Comparison of ENCODE assay signal across 8 cellular contexts in genomic region chr9:36399980-36400331, GRCh38. TPM values are rescaled to one million over a fixed set of nuclear protein-coding genes. Genes with fewer than 3 reads are reported as not detected.
DNase-seq lines count a peak whose midpoint lies in the region; ATAC-seq and TF ChIP-seq lines count a peak whose summit lies in the region.

Gene RNF38, minus strand, starts transcription at chr9:36400269. Its CDS starts 161 bp downstream, at chr9:36400108.

- peak in 1 of 2 donors; percentile 22 for TF ChIP-seq RAD21 in liver (IDR thresholded peaks at IDR 0.05)

- H3K9ac ChIP-seq in Karpas-422 (ENCODE audit: low read length) (peak within 1 kb of the TSS; percentile 87), liver (ENCODE audit: low read depth in 1 of 2, low read length in 2 of 2) (peak within 1 kb of the TSS; percentile 85 to 89)

- H4K20me1 ChIP-seq in Karpas-422 (ENCODE audit: insufficient read depth, low read depth, low read length), result peaks cover 5% of the 10 kb centered on the region

- H3K4me3 ChIP-seq in AG09309 (ENCODE audit: control insufficient read depth, low read depth, low read length) (peak within 1 kb of the TSS; percentile 89), Karpas-422 (ENCODE audit: low read length) (peak within 1 kb of the TSS; percentile 77), cardiac fibroblast (replicated peaks in 1 of 2; ENCODE audit: low read depth in 2 of 2, low read length in 2 of 2) (peak within 1 kb of the TSS; percentile 82 to 88), liver (ENCODE audit: low read depth in 1 of 3, low read length in 3 of 3) (peak within 1 kb of the TSS; percentile 78 to 99 (median 96)), thoracic aorta (peak within 1 kb of the TSS; percentile 95)

- no peaks in the 10 kb centered on the region for H3K9me2 ChIP-seq in Karpas-422 (replicated peaks; ENCODE audit: insufficient read depth, low read length)

- WGBS in liver, result under 1% methylated on average over 12 of the region's 12 CpGs

- no peaks in the 10 kb centered on the region for H3K27me3 ChIP-seq in Karpas-422 (ENCODE audit: low read length)
- no peaks in the 10 kb centered on the region for H3K27me3 ChIP-seq in liver (ENCODE audit: control insufficient read depth in 4 of 4, insufficient read depth in 4 of 4, low read length in 3 of 4)
- H3K27me3 ChIP-seq in thoracic aorta (replicated peaks; ENCODE audit: insufficient read depth), result no peaks in the 10 kb centered on the region

- H3K27ac ChIP-seq in Karpas-422 (ENCODE audit: low read length) (peak within 1 kb of the TSS; percentile 77), liver (ENCODE audit: low read depth in 1 of 2, low read length in 2 of 2) (peak within 1 kb of the TSS; percentile 75 to 90), thoracic aorta (peak within 1 kb of the TSS; percentile 79 to 93)

- H3K79me2 ChIP-seq in Karpas-422 (ENCODE audit: low read length), result peaks cover 88% of the 10 kb centered on the region

- TF ChIP-seq CTCF in AG09309 (IDR thresholded peaks at IDR 0.05; ENCODE audit: control insufficient read depth, insufficient read depth, low read depth, low read length, missing control alignments), result no peak
- TF ChIP-seq CTCF in cardiac fibroblast (IDR thresholded peaks at IDR 0.05; ENCODE audit: low read depth, low read length), result no peak
- TF ChIP-seq CTCF in liver (IDR thresholded peaks at IDR 0.05; ENCODE audit: low read depth, low read length, missing input control), result no peak
- TF ChIP-seq CTCF in thoracic aorta (IDR thresholded peaks at IDR 0.05), result no peak

- H3K9me3 ChIP-seq in Karpas-422 (ENCODE audit: low read length) (no peaks in the 10 kb centered on the region), liver (ENCODE audit: control insufficient read depth in 4 of 4, low read length in 3 of 4) (no peaks in the 10 kb centered on the region), thoracic aorta (no peaks in the 10 kb centered on the region)

- H3K4me2 ChIP-seq in Karpas-422 (ENCODE audit: low read depth, low read length, poor library complexity, severe bottlenecking), result peak within 1 kb of the TSS; percentile 99

- peaks cover 26% of the 10 kb centered on the region for H3K4me1 ChIP-seq in Karpas-422 (ENCODE audit: low read length)
- peaks cover 1 to 23% (median 19%) of the 10 kb centered on the region in 4 donors for H3K4me1 ChIP-seq in liver (ENCODE audit: control insufficient read depth in 4 of 4, insufficient read depth in 4 of 4, low read length in 3 of 4)
- H3K4me1 ChIP-seq in thoracic aorta (ENCODE audit: control insufficient read depth in 1 of 2, low read depth in 2 of 2), result peaks cover 23 to 35% of the 10 kb centered on the region in 2 donors

- DNase-seq in AG09309 (ENCODE audit: low read depth) (no peak), Karpas-422 (peak; percentile 90), cardiac fibroblast (ENCODE audit: low read depth in 2 of 2) (no peak), thoracic aorta (ENCODE audit: low spot score) (no peak), inferior parietal cortex (ENCODE audit: extremely low spot score) (no peak)

- H2AFZ ChIP-seq in Karpas-422 (ENCODE audit: low read length), result no peak within 1 kb of the TSS

- ATAC-seq in thoracic aorta (ENCODE audit: insufficient number of reproducible peaks, low FRiP score, low read depth) (no peak), GM18520 (IDR thresholded peaks at IDR 0.05; ENCODE audit: unreplicated experiment) (no peak), GM18519 (IDR thresholded peaks at IDR 0.05; ENCODE audit: low FRiP score, unreplicated experiment) (no peak)

- H3K36me3 ChIP-seq in Karpas-422 (ENCODE audit: insufficient read depth, low read length) (peaks cover 4% of the 10 kb centered on the region), liver (ENCODE audit: control insufficient read depth in 4 of 4, insufficient read depth in 3 of 4, low read depth in 1 of 4, low read length in 3 of 4) (no peaks in the 10 kb centered on the region), thoracic aorta (no peaks in the 10 kb centered on the region)

TF ChIP-seq in liver, 16 proteins besides CTCF, POLR2A, EP300 and RAD21:
- TF ChIP-seq REST (IDR thresholded peaks at IDR 0.05) (peak; percentile 16), FOXA1 (IDR thresholded peaks at IDR 0.05) (no peak), GABPA (IDR thresholded peaks at IDR 0.05 in 1 of 2, conservative IDR thresholded peaks at IDR 0.05 in 1 of 2) (no peak), TAF1 (conservative IDR thresholded peaks at IDR 0.05) (no peak), ZBTB33 (IDR thresholded peaks at IDR 0.05) (no peak), HNF4G (IDR thresholded peaks at IDR 0.05) (no peak), FOXA2 (IDR thresholded peaks at IDR 0.05) (no peak), EGR1 (IDR thresholded peaks at IDR 0.05; ENCODE audit: low read depth in 2 of 2) (no peak), RXRA (IDR thresholded peaks at IDR 0.05) (no peak), SP1 (IDR thresholded peaks at IDR 0.05) (no peak), MAX (IDR thresholded peaks at IDR 0.05) (no peak), ATF3 (IDR thresholded peaks at IDR 0.05) (peak; percentile 32), HNF4A (conservative IDR thresholded peaks at IDR 0.05) (no peak), YY1 (IDR thresholded peaks at IDR 0.05) (peak; percentile 52), NR2F2 (IDR thresholded peaks at IDR 0.05) (no peak), JUND (IDR thresholded peaks at IDR 0.05) (peak; percentile 51 to 69)

RNA-seq across cellular contexts. Expression of gene RNF38, which starts in this region (rescaled TPM):
- 18.9 and 55.1 TPM in 2 replicates for total RNA-seq in Karpas-422 (2014; rRNA removed; shearing (Covaris generic); ENCODE audit: low replicate concordance)
- total RNA-seq in liver, result 10 to 100 TPM in 1 of 2 donors, 1 to 10 TPM in 1; 9.4 to 16.4 TPM
- polyA plus RNA-seq in liver, result 1 to 10 TPM; 3.4 to 4.3 TPM
- 10 to 100 TPM; 32.1 to 37.0 TPM for total RNA-seq in thoracic aorta
